In the genomic region with DNA sequence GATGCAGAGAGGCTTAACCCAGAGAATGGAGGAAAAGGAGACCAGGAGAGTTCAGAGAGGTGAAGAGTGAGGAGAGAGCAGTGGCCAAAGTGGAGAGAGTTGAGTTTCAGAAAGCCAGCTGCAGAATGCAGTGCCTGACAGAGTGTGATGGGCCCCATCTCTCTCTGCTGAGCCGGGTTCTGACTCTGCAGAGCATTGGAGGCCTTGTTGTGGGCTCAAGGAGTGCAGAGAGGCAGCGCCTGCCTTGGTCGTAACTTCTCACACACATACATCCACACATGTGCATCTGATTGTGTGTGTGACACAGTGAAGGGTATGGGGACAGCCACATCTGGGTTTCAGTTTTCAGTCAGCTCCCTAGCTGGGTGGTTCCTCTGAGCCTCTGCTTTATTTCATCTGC, we compare ENCODE assay signal across 14 cellular contexts. TPM values are rescaled to one million over a fixed set of nuclear protein-coding genes. Genes with fewer than 3 reads are reported as not detected.
A peak's percentile ranks its signal among the peaks of the same experiment; 100 is the strongest.
DNase-seq lines count a peak whose midpoint lies in the region; TF ChIP-seq lines count a peak whose summit lies in the region.
"Had no signal": no experiment of that assay in that cellular context is flagged by ENCODE, and none has a peak within 500 bp of the region (broad histone marks: within the 10 kb centered on the region; RNA-seq: fewer than 3 reads in every experiment).

No MANE protein-coding gene starts in this region.

- H2BK120ac ChIP-seq in trophoblast cell (ENCODE audit: insufficient read depth, low read length, poor library complexity) = no peak overlapping the region

- no peaks in the 10 kb centered on the region for H3K9me3 Mint-ChIP-seq in chondrocyte (ENCODE audit: low read depth)
- H3K9me3 Mint-ChIP-seq: CD4-positive, alpha-beta T cell had no signal

- H3K4me3 Mint-ChIP-seq in chondrocyte (ENCODE audit: unreplicated experiment) = no peak overlapping the region
- H3K4me3 Mint-ChIP-seq: CD4-positive, alpha-beta T cell had no signal

- no peak overlapping the region for H3K27ac ChIP-seq in BLaER1 treated with 17β-estradiol and CSF1 and Interleukin-3, amounts not matched to agents 10 nM and 100 nM
- H3K27ac ChIP-seq in MM.1S (ENCODE audit: low read length) (peak overlapping the region; percentile 85), trophoblast cell (ENCODE audit: low read depth, low read length) (no peak overlapping the region)
- H3K27ac ChIP-seq: SJCRH30 had no signal

- no peaks in the 10 kb centered on the region for H3K36me3 Mint-ChIP-seq in chondrocyte (ENCODE audit: low read depth)

- no peak overlapping the region for H3K4ac ChIP-seq in trophoblast cell (ENCODE audit: low read depth, low read length)

- peaks cover 38 to 82% (median 57%) of the 10 kb centered on the region in 10 experiments for H3K4me1 ChIP-seq in BLaER1 treated with 17β-estradiol and CSF1 and Interleukin-3, amounts not matched to agents 10 nM and 100 nM
- H3K4me1 ChIP-seq in MM.1S (ENCODE audit: low read length) = peaks cover 38% of the 10 kb centered on the region
- H3K4me1 ChIP-seq in trophoblast cell (ENCODE audit: control insufficient read depth in 1 of 2, insufficient read depth in 2 of 2, low read length in 2 of 2) = peaks cover 4 to 7% of the 10 kb centered on the region in 2 experiments

- H4K20me1 ChIP-seq in BLaER1 treated with 17β-estradiol and CSF1 and Interleukin-3, amounts not matched to agents 10 nM and 100 nM = peaks cover 80 to 100% (median 98%) of the 10 kb centered on the region in 11 experiments; a peak in 21 of 22 replicates
- no peaks in the 10 kb centered on the region for H4K20me1 ChIP-seq in MM.1S (ENCODE audit: insufficient read depth, low read length)

- H3K27ac Mint-ChIP-seq in chondrocyte (ENCODE audit: unreplicated experiment) = no peak overlapping the region
- H3K27ac Mint-ChIP-seq: CD4-positive, alpha-beta T cell had no signal

- H3K79me1 ChIP-seq in trophoblast cell (ENCODE audit: low read length) = no peaks in the 10 kb centered on the region

- no peak overlapping the region for H2BK12ac ChIP-seq in trophoblast cell (ENCODE audit: low read length)

- no peak overlapping the region for H4K12ac ChIP-seq in trophoblast cell (ENCODE audit: low read depth, low read length)

- no peaks in the 10 kb centered on the region for H3K36me3 ChIP-seq in BLaER1 treated with 17β-estradiol and CSF1 and Interleukin-3, amounts not matched to agents 10 nM and 100 nM
- H3K36me3 ChIP-seq in MM.1S (replicated peaks; ENCODE audit: insufficient read depth, low read length) (no peaks in the 10 kb centered on the region), trophoblast cell (ENCODE audit: control insufficient read depth in 1 of 2, insufficient read depth in 2 of 2, low read length in 2 of 2) (no peaks in the 10 kb centered on the region)
- H3K36me3 ChIP-seq: SJCRH30 had no signal

- peaks cover 14% of the 10 kb centered on the region for H3K4me1 Mint-ChIP-seq in chondrocyte (ENCODE audit: low read depth)

- peak; percentile 84 for DNase-seq in MM.1S
- peak; percentile 44 for DNase-seq in chondrocyte (ENCODE audit: low spot score)
- DNase-seq in trophoblast cell = no peak
- no peak for DNase-seq in GM19238 (ENCODE audit: insufficient read length, low spot score)
- DNase-seq in SW 1271 (lab: John Stamatoyannopoulos, UW) = no peak
- no peak for DNase-seq in hepatic stellate cell (ENCODE audit: low spot score)
- no peak for DNase-seq in GM19240 (ENCODE audit: insufficient read length, low spot score)
- DNase-seq: CD4-positive, alpha-beta T cell; GOT3; Kasumi-1; MV-4-11; NCI-H2171 had no signal

- H4K91ac ChIP-seq in trophoblast cell (ENCODE audit: low read depth, low read length) = no peak overlapping the region

- no CpG with 5 or more reads among the region's 3 CpGs for WGBS in trophoblast cell (ENCODE audit: extremely low coverage, insufficient coverage, insufficient read length)

- H3K14ac ChIP-seq in trophoblast cell (ENCODE audit: low read length) = no peak overlapping the region

- H3K23ac ChIP-seq in trophoblast cell (ENCODE audit: low read length) = no peak overlapping the region

- H3K9me3 ChIP-seq in BLaER1 treated with 17β-estradiol and CSF1 and Interleukin-3, amounts not matched to agents 10 nM and 100 nM (replicated peaks in 1 of 11) = no peaks in the 10 kb centered on the region
- H3K9me3 ChIP-seq in MM.1S (replicated peaks; ENCODE audit: insufficient read depth, low read length) (no peaks in the 10 kb centered on the region), trophoblast cell (ENCODE audit: insufficient read depth, low read depth, low read length) (no peaks in the 10 kb centered on the region)
- H3K9me3 ChIP-seq: SJCRH30 had no signal

- no peak overlapping the region for H3K9ac ChIP-seq in BLaER1 treated with 17β-estradiol and CSF1 and Interleukin-3, amounts not matched to agents 10 nM and 100 nM
- peak overlapping the region; percentile 43 for H3K9ac ChIP-seq in MM.1S (ENCODE audit: low read length)
- H3K9ac ChIP-seq in trophoblast cell (ENCODE audit: low read length) = no peak overlapping the region

- peaks cover 88% of the 10 kb centered on the region for H3K79me2 ChIP-seq in MM.1S (ENCODE audit: low read length)
- peaks cover 10% of the 10 kb centered on the region for H3K79me2 ChIP-seq in trophoblast cell (ENCODE audit: control insufficient read depth, insufficient read depth, low read length, poor library complexity)

- H3K4me2 ChIP-seq in BLaER1 treated with 17β-estradiol and CSF1 and Interleukin-3, amounts not matched to agents 10 nM and 100 nM = peak overlapping the region in 10 of 11 experiments; percentile 25 to 67 (median 50); a peak in 18 of 22 replicates
- peak overlapping the region; percentile 77 for H3K4me2 ChIP-seq in MM.1S (ENCODE audit: low read depth, low read length)
- H3K4me2 ChIP-seq in trophoblast cell (ENCODE audit: low read length) = no peak overlapping the region

- H3K27me3 ChIP-seq in BLaER1 treated with 17β-estradiol and CSF1 and Interleukin-3, amounts not matched to agents 10 nM and 100 nM = no peaks in the 10 kb centered on the region
- H3K27me3 ChIP-seq in MM.1S (replicated peaks; ENCODE audit: insufficient read depth, low read length) (no peaks in the 10 kb centered on the region), trophoblast cell (ENCODE audit: insufficient read depth, low read length) (no peaks in the 10 kb centered on the region)
- H3K27me3 ChIP-seq: SJCRH30 had no signal

- no peak overlapping the region for H3K4me3 ChIP-seq in BLaER1 treated with 17β-estradiol and CSF1 and Interleukin-3, amounts not matched to agents 10 nM and 100 nM
- H3K4me3 ChIP-seq in MM.1S (ENCODE audit: low read length) (0 out of 2 replicates have a peak overlapping the region, but pooled peaks have one; percentile 11), trophoblast cell (ENCODE audit: low read depth, low read length) (no peak overlapping the region)
- H3K4me3 ChIP-seq: SJCRH30 had no signal

- H2AK5ac ChIP-seq in trophoblast cell (ENCODE audit: low read length) = no peak overlapping the region

- H3K27me3 Mint-ChIP-seq in chondrocyte (ENCODE audit: low read depth) = no peaks in the 10 kb centered on the region

- H4K8ac ChIP-seq in trophoblast cell (ENCODE audit: low read depth, low read length) = no peak overlapping the region

- peak overlapping the region; percentile 47 for H3K18ac ChIP-seq in trophoblast cell (ENCODE audit: low read length)

- H2AFZ ChIP-seq in MM.1S (ENCODE audit: low read length) = no peak overlapping the region
- no peak overlapping the region for H2AFZ ChIP-seq in trophoblast cell (ENCODE audit: insufficient read depth, low read length, poor library complexity)

- no peak for TF ChIP-seq CTCF in MM.1S (IDR thresholded peaks at IDR 0.05; ENCODE audit: low read length)
- TF ChIP-seq CTCF in chondrocyte (IDR thresholded peaks at IDR 0.05) = no peak

- H3K9me2 ChIP-seq in MM.1S (replicated peaks; ENCODE audit: insufficient read depth, low read length) = no peaks in the 10 kb centered on the region

- no peak overlapping the region for H2BK5ac ChIP-seq in trophoblast cell (ENCODE audit: low read depth, low read length, poor library complexity)

- H3F3A ChIP-seq in MM.1S (ENCODE audit: insufficient read depth, low read length) = peaks cover 24% of the 10 kb centered on the region

RNA-seq across cellular contexts. Expression of a gene that starts 58.8 kb away (rescaled TPM):
- 35.5 to 46.7 TPM (median 39.0 TPM) in 3 replicates for total RNA-seq in chondrocyte
- 17.8 and 18.9 TPM in 2 replicates for polyA plus RNA-seq in trophoblast cell (2013)

Comparison
In these comparisons a context has a peak if more than half of its experiments do, and no peak if none do; other contexts are left out.
1. DNase-seq: peak in MM.1S (single experiment) and chondrocyte (single experiment); none in trophoblast cell (0 of 2), GM19238 (single experiment), SW 1271 (0 of 2), hepatic stellate cell (single experiment) and GM19240 (single experiment).